In genomic region chr1:20702416-20702815, GRCh38 we compare ENCODE assay signal across 12 cellular contexts. TPM values are rescaled to one million over a fixed set of nuclear protein-coding genes. Genes with fewer than 3 reads are reported as not detected.
DNase-seq lines count a peak whose midpoint lies in the region; ATAC-seq, FAIRE-seq and TF ChIP-seq lines count a peak whose summit lies in the region.
"Had no signal": no experiment of that assay in that cellular context is flagged by ENCODE, and none has a peak within 500 bp of the region (broad histone marks: within the 10 kb centered on the region; RNA-seq: fewer than 3 reads in every experiment).

No MANE protein-coding gene starts in this region.

- H3K4me3 Mint-ChIP-seq in Calu3 (ENCODE audit: low read depth, unreplicated experiment): no peak overlapping the region
- H3K4me3 Mint-ChIP-seq in astrocyte (ENCODE audit: unreplicated experiment): no peak overlapping the region
- H3K4me3 Mint-ChIP-seq: naive B cell had no signal

- no peaks in the 10 kb centered on the region for H3K27me3 ChIP-seq in HL-60 (ENCODE audit: insufficient read depth, poor library complexity, severe bottlenecking)
- no peaks in the 10 kb centered on the region for H3K27me3 ChIP-seq in astrocyte (ENCODE audit: insufficient read depth, low read length)

- no peak overlapping the region for H3K4me2 ChIP-seq in astrocyte (ENCODE audit: low read length)

- intact Hi-C loops in Calu3 (cut with micrococcal nuclease; ENCODE audit: unreplicated experiment): no loop called here

- H4K20me1 ChIP-seq in astrocyte (ENCODE audit: insufficient read depth, low read length): no peaks in the 10 kb centered on the region

- H3K9me3 ChIP-seq in astrocyte (ENCODE audit: insufficient read depth, low read depth, low read length): no peaks in the 10 kb centered on the region

- no peak for FAIRE-seq in astrocyte (lab: Jason Lieb, UNC)
- FAIRE-seq: GM12892, urothelium cell line had no signal

- H3K79me2 ChIP-seq in astrocyte (ENCODE audit: insufficient read depth, low read length): no peaks in the 10 kb centered on the region

- H2AFZ ChIP-seq in astrocyte (ENCODE audit: low read depth, low read length): no peak overlapping the region

- no peaks in the 10 kb centered on the region for H3K36me3 ChIP-seq in astrocyte (ENCODE audit: insufficient read depth, low read length)

- peaks cover 3% of the 10 kb centered on the region for H3K9me3 Mint-ChIP-seq in Calu3 (ENCODE audit: low read depth, unreplicated experiment)
- H3K9me3 Mint-ChIP-seq in astrocyte (ENCODE audit: unreplicated experiment): no peaks in the 10 kb centered on the region
- H3K9me3 Mint-ChIP-seq: naive B cell had no signal

- DNase-seq in Calu3 (peak; percentile 27), HL-60 (ENCODE audit: low read depth in 1 of 2, low spot score in 1 of 2) (no peak), astrocyte (ENCODE audit: low read depth) (no peak), left lobe of liver (ENCODE audit: low spot score) (no peak), MV-4-11 (lab: John Stamatoyannopoulos, UW) (no peak), NCI-H526 treated with DMSO at 0.1 percent for 48 hours (lab: John Stamatoyannopoulos, UW) (no peak)
- no peak for DNase-seq in stimulated activated CD4-positive, alpha-beta T cell treated with anti-CD3 and anti-CD28 coated beads, Interleukin-12 subunit alpha, Interleukin-12 subunit beta, amount 100 ng/mL, for 4 hours
- DNase-seq: GOT3, naive B cell had no signal

- no TSS peak for BruUV-seq in Calu3 (replicated peaks; lab: Mats Ljungman, UMichigan)

- H3K4me1 Mint-ChIP-seq in Calu3 (ENCODE audit: low read depth, unreplicated experiment): no peaks in the 10 kb centered on the region
- H3K4me1 Mint-ChIP-seq in astrocyte (ENCODE audit: low read depth, unreplicated experiment): peaks cover 22% of the 10 kb centered on the region

- ATAC-seq in left lobe of liver (peak; percentile 55), GM21529 (IDR thresholded peaks at IDR 0.05; ENCODE audit: unreplicated experiment) (no peak)

- H3K36me3 Mint-ChIP-seq in Calu3 (ENCODE audit: insufficient read depth, unreplicated experiment): no peaks in the 10 kb centered on the region
- peaks cover 3% of the 10 kb centered on the region for H3K36me3 Mint-ChIP-seq in astrocyte (ENCODE audit: low read depth, unreplicated experiment)
- H3K36me3 Mint-ChIP-seq: naive B cell had no signal

- H3K27ac ChIP-seq in HL-60 (replicated peaks) (no peak overlapping the region), astrocyte (ENCODE audit: low read depth, low read length) (no peak overlapping the region)

- no peak overlapping the region for H3K4me3 ChIP-seq in HL-60 (replicated peaks; ENCODE audit: insufficient read depth, low read length)
- no peak overlapping the region for H3K4me3 ChIP-seq in astrocyte (ENCODE audit: insufficient read depth, low read depth, low read length)

- peaks cover 16% of the 10 kb centered on the region for H3K4me1 ChIP-seq in astrocyte (ENCODE audit: insufficient read depth, low read length)

- TF ChIP-seq CTCF in Calu3 (IDR thresholded peaks at IDR 0.05; ENCODE audit: unreplicated experiment) (no peak), HL-60 (IDR thresholded peaks at IDR 0.05; ENCODE audit: insufficient read depth, low read length) (peak; percentile 52), astrocyte (IDR thresholded peaks at IDR 0.05; ENCODE audit: insufficient read depth, low read depth, low read length) (peak; percentile 13)

- H3K9ac ChIP-seq in astrocyte (ENCODE audit: low read length): no peak overlapping the region

- peaks cover 18% of the 10 kb centered on the region for H3K27me3 Mint-ChIP-seq in Calu3 (ENCODE audit: unreplicated experiment)
- peaks cover 2% of the 10 kb centered on the region for H3K27me3 Mint-ChIP-seq in astrocyte (ENCODE audit: low read depth, unreplicated experiment)

- no peak overlapping the region for H3K27ac Mint-ChIP-seq in Calu3 (ENCODE audit: unreplicated experiment)
- H3K27ac Mint-ChIP-seq in astrocyte (ENCODE audit: unreplicated experiment): no peak overlapping the region

- CTCF ChIA-PET in Calu3 (lab: Charles Lee): interaction anchor here (1.1 kb wide), 1 partner anchor 493 kb away, joined by 3 read pairs; no protein-coding TSS in a partner anchor

RNA-seq across cellular contexts. Expression of gene KIF17, which starts 15.4 kb away (rescaled TPM):
- total RNA-seq in Calu3 (2022) (not detected in 2 replicates), astrocyte (2.2 and 2.3 TPM in 2 replicates), left lobe of liver (1.5 TPM)

RNA-seq across cellular contexts. Expression of gene SH2D5, which starts 30.1 kb away (rescaled TPM):
- total RNA-seq in Calu3 (2022) (2.7 and 3.8 TPM in 2 replicates), astrocyte (4.0 and 5.9 TPM in 2 replicates), left lobe of liver (0.30 TPM)

RNA-seq across cellular contexts. Expression of gene DDOST, which starts 41.2 kb away (rescaled TPM):
- total RNA-seq in Calu3 (2022) (266 and 278 TPM in 2 replicates), astrocyte (327 and 331 TPM in 2 replicates), left lobe of liver (104 TPM)
